In genomic region chr1:98849969-98850636, GRCh38 we compare ENCODE assay signal across 17 cellular contexts.
DNase-seq lines count a peak whose midpoint lies in the region; ATAC-seq and TF ChIP-seq lines count a peak whose summit lies in the region.
"Had no signal": no experiment of that assay in that cellular context is flagged by ENCODE, and none has a peak within 500 bp of the region (broad histone marks: within the 10 kb centered on the region; RNA-seq: fewer than 3 reads in every experiment).

No MANE protein-coding gene starts in this region.

- TF ChIP-seq POLR2A in lower leg skin (IDR thresholded peaks at IDR 0.05), result no peak

- DNase-seq in central memory CD4-positive, alpha-beta T cell, result peak; percentile 8
- DNase-seq in lower leg skin (ENCODE audit: low spot score in 2 of 2) (no peak), right cardiac atrium (no peak), NCI-H82 treated with DMSO at 0.1 percent for 48 hours (lab: John Stamatoyannopoulos, UW; ENCODE audit: unreplicated experiment) (no peak)
- DNase-seq: activated CD4-positive, alpha-beta T cell treated with anti-CD3 and anti-CD28 coated beads for 36 hours; activated naive CD4-positive, alpha-beta T cell; colonic mucosa; HFFc6; KBM-7; NCI-H1930; NCI-H446 treated with DMSO at 0.1 percent for 48 hours; small intestine; stimulated activated CD4-positive, alpha-beta T cell treated with anti-CD3 and anti-CD28 coated beads, Interleukin-4, amount 100 ng/mL, for 1 hour had no signal

- no peaks in the 10 kb centered on the region for H3K9me3 ChIP-seq in right cardiac atrium (ENCODE audit: control insufficient read depth, low read length)
- H3K9me3 ChIP-seq: colonic mucosa, prostate gland had no signal

- no peaks in the 10 kb centered on the region for H3K4me1 ChIP-seq in right cardiac atrium (ENCODE audit: control insufficient read depth, insufficient read depth, low read length)
- H3K4me1 ChIP-seq: colonic mucosa, prostate gland had no signal

- no peak overlapping the region for H3K27ac ChIP-seq in right cardiac atrium (ENCODE audit: low read length)
- H3K27ac ChIP-seq: colonic mucosa, prostate gland had no signal

- H3K4me3 ChIP-seq in lower leg skin (ENCODE audit: low read depth, poor library complexity, severe bottlenecking) (no peak overlapping the region), right cardiac atrium (ENCODE audit: low read length) (no peak overlapping the region)
- H3K4me3 ChIP-seq: colonic mucosa, prostate gland had no signal

- no peaks in the 10 kb centered on the region for H3K27me3 ChIP-seq in right cardiac atrium (ENCODE audit: control insufficient read depth, insufficient read depth)
- H3K27me3 ChIP-seq: colonic mucosa had no signal

- WGBS in lower leg skin, 2 donors, result 33 to 79% methylated on average over 1 of the region's 1 CpG
- WGBS in right cardiac atrium, result 87% methylated on average over 1 of the region's 1 CpG

- intact Hi-C loops in lower leg skin (cut with DNase I; ENCODE audit: low total_unique reads), result no loop called here
- intact Hi-C loops in right cardiac atrium (cut with DNase I), result no loop called here

- ATAC-seq in GM18520 (IDR thresholded peaks at IDR 0.05; ENCODE audit: unreplicated experiment) (peak; percentile 62), GM19438 (IDR thresholded peaks at IDR 0.05; ENCODE audit: low read depth, unreplicated experiment) (peak; percentile 70), HG03064 (IDR thresholded peaks at IDR 0.05; ENCODE audit: low read depth, unreplicated experiment) (peak; percentile 59), right cardiac atrium (no peak)
- ATAC-seq: activated CD4-positive, alpha-beta T cell treated with anti-CD3 and anti-CD28 coated beads for 36 hours had no signal

- no peak for TF ChIP-seq CTCF in lower leg skin (IDR thresholded peaks at IDR 0.05)

Comparison
In these comparisons a context has a peak if more than half of its experiments do, and no peak if none do; other contexts are left out.
1. ATAC-seq: peak in GM18520 (single experiment), GM19438 (single experiment) and HG03064 (single experiment); none in right cardiac atrium (0 of 2).